Comparison of ENCODE assay signal across 1 cellular context in genomic region chr14:89406941-89407340, GRCh38.
TF ChIP-seq lines count a peak whose summit lies in the region.

No MANE protein-coding gene starts in this region.

TF ChIP-seq in IMR-90, 13 proteins besides CTCF, POLR2A, EP300 and RAD21 (continued from another document):
- TF ChIP-seq ELK1 (IDR thresholded peaks at IDR 0.05; ENCODE audit: borderline replicate concordance, low read depth, low read length) (no peak), RCOR1 (IDR thresholded peaks at IDR 0.05; ENCODE audit: insufficient replicate concordance, low read length) (no peak), MAZ (IDR thresholded peaks at IDR 0.05; ENCODE audit: borderline replicate concordance, low read depth, low read length) (no peak), MXI1 (IDR thresholded peaks at IDR 0.05; ENCODE audit: borderline replicate concordance, low read depth, low read length) (no peak), FOS (IDR thresholded peaks at IDR 0.05; ENCODE audit: low read depth, low read length) (no peak), BHLHE40 (IDR thresholded peaks at IDR 0.05; ENCODE audit: low read depth, low read length) (no peak), NFE2L2 (IDR thresholded peaks at IDR 0.05; ENCODE audit: low read depth, low read length) (no peak), MAFK (IDR thresholded peaks at IDR 0.05; ENCODE audit: low read depth, low read length) (no peak)
TF ChIP-seq in IMR-90: peak in this region for 0.
